ENCODE assay signal across 9 cellular contexts in the genomic region with DNA sequence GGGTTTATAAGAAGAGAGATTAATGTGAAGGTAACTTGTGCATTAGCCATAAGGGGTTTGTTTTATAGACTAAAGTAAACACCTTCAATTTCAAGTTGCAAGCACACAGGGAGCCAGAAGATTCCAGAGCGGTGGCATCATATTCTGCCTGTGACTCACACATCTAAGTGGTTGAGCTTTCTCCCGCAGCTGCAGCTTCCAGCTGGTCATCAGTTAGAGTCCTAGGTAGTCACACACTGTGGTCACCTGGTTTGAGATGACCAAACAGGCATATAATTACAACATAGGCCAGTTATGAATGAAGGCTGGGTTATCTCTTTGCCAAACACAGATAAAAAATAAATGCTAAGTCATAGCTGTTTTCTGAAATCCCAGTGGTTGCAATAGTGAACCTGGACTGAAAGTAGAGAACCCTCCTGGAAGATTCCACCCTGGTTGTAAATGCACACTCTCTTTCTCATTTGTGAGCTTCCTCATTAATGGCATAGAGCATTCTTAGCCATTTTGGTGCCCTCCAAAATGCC.
DNase-seq lines count a peak whose midpoint lies in the region; ATAC-seq, FAIRE-seq and TF ChIP-seq lines count a peak whose summit lies in the region.
"Had no signal": no experiment of that assay in that cellular context is flagged by ENCODE, and none has a peak within 500 bp of the region (broad histone marks: within the 10 kb centered on the region; RNA-seq: fewer than 3 reads in every experiment).

No MANE protein-coding gene starts in this region.

- CTCF ChIA-PET in A549 (lab: Yijun Ruan, JAX), result no interaction called here

- WGBS in A549 (ENCODE audit: missing lambda C conversion rate), result 0% methylated on average over 2 of the region's 2 CpGs

- peak; percentile 96 for FAIRE-seq in A549 (lab: Jason Lieb, UNC)

- no peak overlapping the region for H3K4me3 ChIP-seq in A549
- no peak overlapping the region for H3K4me3 ChIP-seq in adipocyte (ENCODE audit: low read length)

- in situ Hi-C loops in GM13977 (cut with MboI; ENCODE audit: low pct_unique_long_range_greater_than_20kb, low sequenced_read_pairs, unreplicated experiment), result no loop called here

- no peak for TF ChIP-seq CTCF in A549 (IDR thresholded peaks at IDR 0.05)
- no peak for TF ChIP-seq CTCF in GM13977 (IDR thresholded peaks at IDR 0.05; ENCODE audit: extremely low read depth, insufficient read depth, missing control alignments)

- DNase-seq in A549 (ENCODE audit: low read depth in 1 of 2, low spot score in 1 of 2), result peak; percentile 64 to 93
- peak; percentile 61 for DNase-seq in HuH-7 (ENCODE audit: low spot score)
- peak; percentile 94 for DNase-seq in adipocyte (ENCODE audit: low read depth)
- peak; percentile 93 for DNase-seq in islet precursor cell
- no peak for DNase-seq in putamen (ENCODE audit: low spot score)
- no peak for DNase-seq in GM13977 (ENCODE audit: low spot score)
- DNase-seq in stimulated activated naive CD4-positive, alpha-beta T cell treated with Interleukin-2 at 50 U/mL for 16 hours (lab: John Stamatoyannopoulos, UW), result no peak
- DNase-seq: DND-41 had no signal

- H3K4me1 ChIP-seq in A549 (peaks cover 49% of the 10 kb centered on the region), adipocyte (ENCODE audit: control insufficient read depth, insufficient read depth, low read length) (peaks cover 19% of the 10 kb centered on the region)

- peak; percentile 70 to 80; a peak in 3 of 5 replicates for TF ChIP-seq EP300 in A549 (IDR thresholded peaks at IDR 0.05)

- no peak overlapping the region for H3K9ac ChIP-seq in adipocyte (ENCODE audit: low read length)

- H3K4me2 ChIP-seq in A549, result peak overlapping the region; percentile 78

- H3K36me3 ChIP-seq in adipocyte (ENCODE audit: control insufficient read depth, insufficient read depth, low read length, severe bottlenecking), result no peaks in the 10 kb centered on the region

- ATAC-seq in A549 (peak; percentile 100), HG03196 (IDR thresholded peaks at IDR 0.05; ENCODE audit: unreplicated experiment) (no peak)

- no peak for TF ChIP-seq POLR2A in A549 (IDR thresholded peaks at IDR 0.05; ENCODE audit: low read length)

- peaks cover 5% of the 10 kb centered on the region for H3K9me3 ChIP-seq in A549
- no peaks in the 10 kb centered on the region for H3K9me3 ChIP-seq in adipocyte (ENCODE audit: control insufficient read depth, low read length)

- TF ChIP-seq RAD21 in A549 (conservative IDR thresholded peaks at IDR 0.05 in 1 of 2, IDR thresholded peaks at IDR 0.05 in 1 of 2), result peak in 1 of 2 experiments; percentile 46; a peak in 4 of 5 replicates

- POLR2A ChIA-PET in A549 (lab: Yijun Ruan, JAX), result interaction anchor here (0.6 to 1.6 kb wide), 2 partner anchors 12 to 170 kb away, joined by 3 to 6 read pairs; no protein-coding TSS in a partner anchor

- H3K27ac ChIP-seq in A549, result peak overlapping the region; percentile 76 to 87

- no peaks in the 10 kb centered on the region for H3K27me3 ChIP-seq in adipocyte (replicated peaks; ENCODE audit: control insufficient read depth, insufficient read depth, low read length)

TF ChIP-seq in A549, 52 proteins besides CTCF, POLR2A, EP300 and RAD21:
- TF ChIP-seq MAZ (IDR thresholded peaks at IDR 0.05; ENCODE audit: borderline replicate concordance, low read depth, low read length), result no peak
- TF ChIP-seq CEBPB (IDR thresholded peaks at IDR 0.05), result peak; percentile 70 to 84; a peak in 2 of 4 replicates
- TF ChIP-seq, protein P1, sequence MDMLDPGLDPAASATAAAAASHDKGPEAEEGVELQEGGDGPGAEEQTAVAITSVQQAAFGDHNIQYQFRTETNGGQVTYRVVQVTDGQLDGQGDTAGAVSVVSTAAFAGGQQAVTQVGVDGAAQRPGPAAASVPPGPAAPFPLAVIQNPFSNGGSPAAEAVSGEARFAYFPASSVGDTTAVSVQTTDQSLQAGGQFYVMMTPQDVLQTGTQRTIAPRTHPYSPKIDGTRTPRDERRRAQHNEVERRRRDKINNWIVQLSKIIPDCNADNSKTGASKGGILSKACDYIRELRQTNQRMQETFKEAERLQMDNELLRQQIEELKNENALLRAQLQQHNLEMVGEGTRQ (IDR thresholded peaks at IDR 0.05), result peak; percentile 50
- no peak for TF ChIP-seq ZC3H11A (IDR thresholded peaks at IDR 0.05)
- TF ChIP-seq, protein P2, sequence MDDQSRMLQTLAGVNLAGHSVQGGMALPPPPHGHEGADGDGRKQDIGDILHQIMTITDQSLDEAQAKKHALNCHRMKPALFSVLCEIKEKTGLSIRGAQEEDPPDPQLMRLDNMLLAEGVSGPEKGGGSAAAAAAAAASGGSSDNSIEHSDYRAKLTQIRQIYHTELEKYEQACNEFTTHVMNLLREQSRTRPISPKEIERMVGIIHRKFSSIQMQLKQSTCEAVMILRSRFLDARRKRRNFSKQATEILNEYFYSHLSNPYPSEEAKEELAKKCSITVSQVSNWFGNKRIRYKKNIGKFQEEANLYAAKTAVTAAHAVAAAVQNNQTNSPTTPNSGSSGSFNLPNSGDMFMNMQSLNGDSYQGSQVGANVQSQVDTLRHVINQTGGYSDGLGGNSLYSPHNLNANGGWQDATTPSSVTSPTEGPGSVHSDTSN (IDR thresholded peaks at IDR 0.05), result peak; percentile 56; the same call in 1 of the 2 replicates
- TF ChIP-seq HMGXB4 (CRISPR knock-in tag; IDR thresholded peaks at IDR 0.05; ENCODE audit: borderline replicate concordance), result no peak
- no peak for TF ChIP-seq EHF (CRISPR knock-in tag; IDR thresholded peaks at IDR 0.05)
- TF ChIP-seq HES2 (IDR thresholded peaks at IDR 0.05), result peak; percentile 39
- TF ChIP-seq JUN (IDR thresholded peaks at IDR 0.05), result peak; percentile 87 to 91; a peak in 4 of 5 replicates
- TF ChIP-seq, protein P3, sequence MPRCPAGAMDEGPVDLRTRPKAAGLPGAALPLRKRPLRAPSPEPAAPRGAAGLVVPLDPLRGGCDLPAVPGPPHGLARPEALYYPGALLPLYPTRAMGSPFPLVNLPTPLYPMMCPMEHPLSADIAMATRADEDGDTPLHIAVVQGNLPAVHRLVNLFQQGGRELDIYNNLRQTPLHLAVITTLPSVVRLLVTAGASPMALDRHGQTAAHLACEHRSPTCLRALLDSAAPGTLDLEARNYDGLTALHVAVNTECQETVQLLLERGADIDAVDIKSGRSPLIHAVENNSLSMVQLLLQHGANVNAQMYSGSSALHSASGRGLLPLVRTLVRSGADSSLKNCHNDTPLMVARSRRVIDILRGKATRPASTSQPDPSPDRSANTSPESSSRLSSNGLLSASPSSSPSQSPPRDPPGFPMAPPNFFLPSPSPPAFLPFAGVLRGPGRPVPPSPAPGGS (IDR thresholded peaks at IDR 0.05), result peak; percentile 70; the same call in 1 of the 3 replicates
- TF ChIP-seq, protein P4, sequence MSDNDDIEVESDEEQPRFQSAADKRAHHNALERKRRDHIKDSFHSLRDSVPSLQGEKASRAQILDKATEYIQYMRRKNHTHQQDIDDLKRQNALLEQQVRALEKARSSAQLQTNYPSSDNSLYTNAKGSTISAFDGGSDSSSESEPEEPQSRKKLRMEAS (IDR thresholded peaks at IDR 0.05), result peak; percentile 38; the same call in 1 of the 2 replicates
- no peak for TF ChIP-seq SREBF2 (IDR thresholded peaks at IDR 0.05)
- TF ChIP-seq GATA3 (IDR thresholded peaks at IDR 0.05; ENCODE audit: borderline replicate concordance), result peak; percentile 78; the same call in 1 of the 2 replicates
- TF ChIP-seq JUNB (IDR thresholded peaks at IDR 0.05), result peak; percentile 97
- TF ChIP-seq FOSL2 (IDR thresholded peaks at IDR 0.05), result peak; percentile 90
- TF ChIP-seq FOSL2 (CRISPR knock-in tag; IDR thresholded peaks at IDR 0.05), result peak; percentile 94
- TF ChIP-seq NFE2L2 (conservative IDR thresholded peaks at IDR 0.05; ENCODE audit: low read length), result peak; percentile 57
- TF ChIP-seq POLR2AphosphoS2 (conservative IDR thresholded peaks at IDR 0.05; ENCODE audit: low read length), result no peak
- TF ChIP-seq MAFK (IDR thresholded peaks at IDR 0.05; ENCODE audit: partially characterized antibody), result peak; percentile 90
- TF ChIP-seq CHD4 (IDR thresholded peaks at IDR 0.05; ENCODE audit: borderline replicate concordance), result no peak

Comparison
In these comparisons a context has a peak if more than half of its experiments do, and no peak if none do; other contexts are left out.
1. DNase-seq: peak in A549 (2 of 2), HuH-7 (single experiment), adipocyte (single experiment) and islet precursor cell (single experiment); none in putamen (single experiment), GM13977 (single experiment) and stimulated activated naive CD4-positive, alpha-beta T cell treated with Interleukin-2 at 50 U/mL for 16 hours (single experiment).